ENCODE assay signal across 8 cellular contexts in genomic region chr1:58783090-58783992, GRCh38. TPM values are rescaled to one million over a fixed set of nuclear protein-coding genes. Genes with fewer than 3 reads are reported as not detected.
DNase-seq lines count a peak whose midpoint lies in the region; ATAC-seq lines count a peak whose summit lies in the region.

No MANE protein-coding gene starts in this region.

- H3K27ac Mint-ChIP-seq in activated naive CD4-positive, alpha-beta T cell treated with anti-CD3 and anti-CD28 coated beads, Interleukin-2, amount 50 U/mL, for 24 hours: peak overlapping the region; percentile 87

- H3K4me1 Mint-ChIP-seq in activated naive CD4-positive, alpha-beta T cell treated with anti-CD3 and anti-CD28 coated beads, Interleukin-2, amount 50 U/mL, for 24 hours: peaks cover 25% of the 10 kb centered on the region

- peak overlapping the region; percentile 94 for H3K4me3 ChIP-seq in NT2/D1 (ENCODE audit: insufficient read length, low read depth)
- H3K4me3 ChIP-seq in trophoblast cell (ENCODE audit: low read depth, low read length): peak overlapping the region; percentile 82
- H3K4me3 ChIP-seq in urinary bladder (ENCODE audit: low read depth, low read length): peak overlapping the region; percentile 84

- DNase-seq in NCI-H82 (lab: John Stamatoyannopoulos, UW) (peak; percentile 70), NCI-H82 treated with DMSO at 0.1 percent for 48 hours (lab: John Stamatoyannopoulos, UW; ENCODE audit: unreplicated experiment) (no peak), NT2/D1 (ENCODE audit: low read depth, low spot score) (peak; percentile 33), cardiac septum (ENCODE audit: low spot score) (peak; percentile 82), trophoblast cell (peak; percentile 17 to 56)

- no peak overlapping the region for H3K23ac ChIP-seq in trophoblast cell (ENCODE audit: low read length)

- H3K18ac ChIP-seq in trophoblast cell (ENCODE audit: low read length): peak overlapping the region; percentile 62

- H3K36me3 ChIP-seq in NT2/D1 (ENCODE audit: insufficient read depth, insufficient read length, low read length) (peaks cover 24% of the 10 kb centered on the region), trophoblast cell (ENCODE audit: control insufficient read depth in 1 of 2, insufficient read depth in 2 of 2, low read length in 2 of 2) (peaks cover 11 to 12% of the 10 kb centered on the region in 2 experiments), urinary bladder (ENCODE audit: insufficient read depth) (no peaks in the 10 kb centered on the region)

- peaks cover 27% of the 10 kb centered on the region for H3K79me1 ChIP-seq in trophoblast cell (ENCODE audit: low read length)

- H3K27ac ChIP-seq in trophoblast cell (ENCODE audit: low read depth, low read length): peak overlapping the region; percentile 91
- H3K27ac ChIP-seq in urinary bladder (ENCODE audit: low read depth): peak overlapping the region; percentile 100

- H2AK5ac ChIP-seq in trophoblast cell (ENCODE audit: low read length): no peak overlapping the region

- peaks cover 12% of the 10 kb centered on the region for H3K36me3 Mint-ChIP-seq in activated naive CD4-positive, alpha-beta T cell treated with anti-CD3 and anti-CD28 coated beads, Interleukin-2, amount 50 U/mL, for 24 hours

- peak; percentile 8 for ATAC-seq in HG02884 (IDR thresholded peaks at IDR 0.05; ENCODE audit: unreplicated experiment)

- peak overlapping the region; percentile 98 for H3K4me3 Mint-ChIP-seq in activated naive CD4-positive, alpha-beta T cell treated with anti-CD3 and anti-CD28 coated beads, Interleukin-2, amount 50 U/mL, for 24 hours

- peak overlapping the region; percentile 97 for H3K4ac ChIP-seq in trophoblast cell (ENCODE audit: low read depth, low read length)

- no peaks in the 10 kb centered on the region for H3K27me3 Mint-ChIP-seq in activated naive CD4-positive, alpha-beta T cell treated with anti-CD3 and anti-CD28 coated beads, Interleukin-2, amount 50 U/mL, for 24 hours

- H3K9ac ChIP-seq in NT2/D1 (ENCODE audit: insufficient read length, low read depth): peak overlapping the region; percentile 98
- H3K9ac ChIP-seq in trophoblast cell (ENCODE audit: low read length): peak overlapping the region; percentile 84

- peak overlapping the region; percentile 75 for H3K14ac ChIP-seq in trophoblast cell (ENCODE audit: low read length)

- peak overlapping the region; percentile 49 for H2AFZ ChIP-seq in trophoblast cell (ENCODE audit: insufficient read depth, low read length, poor library complexity)

- H3K4me2 ChIP-seq in trophoblast cell (ENCODE audit: low read length): peak overlapping the region; percentile 74

- intact Hi-C loops in cardiac septum (cut with DNase I): loop anchor here (1.0 to 10.0 kb wide), 6 partner anchors 32 to 949 kb away; no protein-coding TSS in a partner anchor

- H2BK5ac ChIP-seq in trophoblast cell (ENCODE audit: low read depth, low read length, poor library complexity): peak overlapping the region; percentile 85

- H4K12ac ChIP-seq in trophoblast cell (ENCODE audit: low read depth, low read length): no peak overlapping the region

- peaks cover 2% of the 10 kb centered on the region for H3K27me3 ChIP-seq in NT2/D1 (ENCODE audit: insufficient read depth, insufficient read length)
- no peaks in the 10 kb centered on the region for H3K27me3 ChIP-seq in trophoblast cell (ENCODE audit: insufficient read depth, low read length)

- no CpG with 5 or more reads among the region's 86 CpGs for WGBS in trophoblast cell (ENCODE audit: extremely low coverage, insufficient coverage, insufficient read length)
- under 1% methylated on average over 86 of the region's 86 CpGs for WGBS in urinary bladder

- H2BK120ac ChIP-seq in trophoblast cell (ENCODE audit: insufficient read depth, low read length, poor library complexity): peak overlapping the region; percentile 1

- peaks cover 4% of the 10 kb centered on the region for H3K9me3 Mint-ChIP-seq in activated naive CD4-positive, alpha-beta T cell treated with anti-CD3 and anti-CD28 coated beads, Interleukin-2, amount 50 U/mL, for 24 hours

- peaks cover 28% of the 10 kb centered on the region for H3K79me2 ChIP-seq in trophoblast cell (ENCODE audit: control insufficient read depth, insufficient read depth, low read length, poor library complexity)

- no peak overlapping the region for H2BK12ac ChIP-seq in trophoblast cell (ENCODE audit: low read length)

- H3K4me1 ChIP-seq in NT2/D1 (ENCODE audit: insufficient read depth, insufficient read length) (peaks cover 12% of the 10 kb centered on the region), trophoblast cell (ENCODE audit: control insufficient read depth in 1 of 2, insufficient read depth in 2 of 2, low read length in 2 of 2) (peaks cover 0 to 9% of the 10 kb centered on the region in 2 experiments), urinary bladder (ENCODE audit: insufficient read depth) (no peaks in the 10 kb centered on the region)

- peak overlapping the region; percentile 70 for H4K91ac ChIP-seq in trophoblast cell (ENCODE audit: low read depth, low read length)

- peak overlapping the region; percentile 30 for H4K8ac ChIP-seq in trophoblast cell (ENCODE audit: low read depth, low read length)

- H3K9me3 ChIP-seq in NT2/D1 (ENCODE audit: insufficient read depth, low read length) (peaks cover 18% of the 10 kb centered on the region), trophoblast cell (ENCODE audit: insufficient read depth, low read depth, low read length) (peaks cover 2% of the 10 kb centered on the region)

RNA-seq across cellular contexts. Expression of gene JUN, which starts 0.5 kb away (rescaled TPM):
- total RNA-seq in cardiac septum (91.7 TPM), urinary bladder (114 TPM)
- 48.6 and 50.2 TPM in 2 replicates for polyA plus RNA-seq in trophoblast cell (2013)
- 615 TPM for polyA plus RNA-seq in urinary bladder
